Comparison of ENCODE assay signal across 21 cellular contexts in the genomic region with DNA sequence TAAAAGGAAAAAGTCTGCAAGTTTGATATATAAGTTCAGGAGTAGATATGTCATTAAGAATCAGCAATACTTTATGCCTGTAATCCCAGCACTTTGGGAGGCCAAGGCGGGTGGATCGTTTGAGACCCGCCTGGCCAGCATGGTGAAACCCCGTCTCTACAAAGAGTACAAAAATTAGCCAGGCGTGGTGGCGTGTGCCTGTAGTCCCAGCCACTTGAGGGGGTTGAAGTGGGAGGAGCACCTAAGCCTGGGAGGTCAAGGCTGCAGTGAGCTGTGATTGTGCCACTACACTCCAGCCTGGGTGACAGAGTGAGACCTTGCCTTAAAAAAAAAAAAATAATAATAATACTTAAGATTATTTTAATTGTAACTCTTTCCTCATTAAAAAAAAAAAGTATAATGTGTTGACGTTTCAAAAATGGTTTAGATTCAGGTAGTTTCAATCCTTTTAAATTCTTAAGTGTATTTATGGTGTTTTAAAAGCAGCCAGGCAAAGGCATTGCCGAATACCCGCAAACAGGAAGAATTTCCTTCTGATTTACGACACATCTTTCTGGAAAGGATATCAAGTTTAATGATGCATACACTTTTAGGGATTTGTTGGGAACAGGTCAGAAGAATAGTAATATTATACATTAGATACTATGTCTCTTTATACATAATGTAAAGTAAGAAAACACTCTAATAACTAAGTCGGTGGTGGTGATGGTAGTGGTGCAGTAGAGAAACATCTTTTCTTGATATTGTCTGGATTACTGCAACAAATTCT.
DNase-seq lines count a peak whose midpoint lies in the region; ATAC-seq and TF ChIP-seq lines count a peak whose summit lies in the region.
"Had no signal": no experiment of that assay in that cellular context is flagged by ENCODE, and none has a peak within 500 bp of the region (broad histone marks: within the 10 kb centered on the region; RNA-seq: fewer than 3 reads in every experiment).

No MANE protein-coding gene starts in this region.

- no peak for DNase-seq in mesendoderm
- DNase-seq in Kasumi-1 (lab: John Stamatoyannopoulos, UW) = no peak
- DNase-seq in inferior parietal cortex (ENCODE audit: extremely low spot score) = no peak
- no peak for DNase-seq in HFFc6
- DNase-seq in ovary = no peak
- DNase-seq: activated CD8-positive, alpha-beta memory T cell treated with anti-CD3 and anti-CD28 coated beads for 24 hours; activated effector memory CD4-positive, alpha-beta T cell treated with anti-CD3 and anti-CD28 coated beads, Interleukin-2, amount 50 U/mL, for 16 hours; body of pancreas; DND-41; HCEC 1CT; hypothalamus; NCI-H1694; NCI-H524 treated with DMSO at 0.1 percent for 48 hours; stimulated activated naive CD4-positive, alpha-beta T cell treated with Interleukin-2 at 50 U/mL for 16 hours; uterus; WERI-Rb-1 had no signal

- no peaks in the 10 kb centered on the region for H3K27me3 Mint-ChIP-seq in activated T-helper 17 cell treated with anti-CD3 and anti-CD28 coated beads, Interleukin-2, amount 50 U/mL, for 72 hours
- no peaks in the 10 kb centered on the region; the same call in 1 of the 2 replicates for H3K27me3 Mint-ChIP-seq in HFFc6 (ENCODE audit: insufficient read depth)
- H3K27me3 Mint-ChIP-seq: memory B cell had no signal

- no peak overlapping the region for H4K8ac ChIP-seq in mesendoderm (ENCODE audit: low read depth, low read length)

- no peaks in the 10 kb centered on the region for H3K27me3 ChIP-seq in mesendoderm (ENCODE audit: insufficient read depth, low read length, poor library complexity)
- no peaks in the 10 kb centered on the region for H3K27me3 ChIP-seq in ovary
- H3K27me3 ChIP-seq: body of pancreas, uterus had no signal

- TF ChIP-seq POLR2A in ovary (IDR thresholded peaks at IDR 0.05) = no peak

- peaks cover 16% of the 10 kb centered on the region for H3K4me1 Mint-ChIP-seq in activated T-helper 17 cell treated with anti-CD3 and anti-CD28 coated beads, Interleukin-2, amount 50 U/mL, for 72 hours
- H3K4me1 Mint-ChIP-seq in HFFc6 (ENCODE audit: low read depth) = peaks cover 20% of the 10 kb centered on the region

- intact Hi-C loops in ovary (cut with DNase I) = no loop called here

- H3K4me3 ChIP-seq in HEK293 (ENCODE audit: low read depth, low read length) (peak overlapping the region; percentile 6), mesendoderm (ENCODE audit: low read length) (no peak overlapping the region), ovary (no peak overlapping the region)
- H3K4me3 ChIP-seq: body of pancreas, uterus had no signal

- H3K56ac ChIP-seq in mesendoderm (ENCODE audit: low read length) = peak overlapping the region; percentile 7

- H3K27ac ChIP-seq in C4-2B (peak overlapping the region; percentile 90), HEK293 (ENCODE audit: extremely low read depth, low read depth, low read length) (peak overlapping the region; percentile 75), mesendoderm (ENCODE audit: low read depth, low read length) (no peak overlapping the region), ovary (no peak overlapping the region)
- H3K27ac ChIP-seq: body of pancreas, KMS-11, uterus, WERI-Rb-1 had no signal

- H3K79me1 ChIP-seq in mesendoderm (ENCODE audit: low read length) = no peaks in the 10 kb centered on the region

- no peak overlapping the region for H2BK15ac ChIP-seq in mesendoderm (replicated peaks; ENCODE audit: low read depth)

- POLR2A ChIA-PET in HEK293 (lab: Yijun Ruan, JAX) = no interaction called here

- CTCF ChIA-PET in HEK293 (lab: Yijun Ruan, JAX) = interaction anchor here (0.7 kb wide), 1 partner anchor 114 kb away, joined by 4 read pairs; no protein-coding TSS in a partner anchor

- H3K18ac ChIP-seq in mesendoderm (ENCODE audit: low read length) = no peak overlapping the region

- H3K79me2 ChIP-seq in mesendoderm (ENCODE audit: control insufficient read depth, insufficient read depth, low read length) = peaks cover 48% of the 10 kb centered on the region

- H3K36me3 ChIP-seq in HEK293 (ENCODE audit: control insufficient read depth in 2 of 2, insufficient read depth in 1 of 2, low read length in 2 of 2) (no peaks in the 10 kb centered on the region; a peak in 1 of 3 replicates), mesendoderm (ENCODE audit: control insufficient read depth, insufficient read depth, low read length) (no peaks in the 10 kb centered on the region), ovary (no peaks in the 10 kb centered on the region)
- H3K36me3 ChIP-seq: uterus, WERI-Rb-1 had no signal

- no peak overlapping the region for H3K4me2 ChIP-seq in mesendoderm (ENCODE audit: low read length)
- H3K4me2 ChIP-seq: KMS-11 had no signal

- H3K27ac Mint-ChIP-seq in activated T-helper 17 cell treated with anti-CD3 and anti-CD28 coated beads, Interleukin-2, amount 50 U/mL, for 72 hours = peak overlapping the region; percentile 18
- H3K27ac Mint-ChIP-seq in HFFc6 = no peak overlapping the region; the same call in 1 of the 2 replicates

- no peaks in the 10 kb centered on the region for H3K9me3 ChIP-seq in HEK293 (ENCODE audit: control insufficient read depth, insufficient read depth, low read depth, low read length)
- no peaks in the 10 kb centered on the region for H3K9me3 ChIP-seq in ovary
- H3K9me3 ChIP-seq: body of pancreas, uterus had no signal

- H3K36me3 Mint-ChIP-seq in activated T-helper 17 cell treated with anti-CD3 and anti-CD28 coated beads, Interleukin-2, amount 50 U/mL, for 72 hours (ENCODE audit: low read depth) = no peaks in the 10 kb centered on the region
- no peaks in the 10 kb centered on the region for H3K36me3 Mint-ChIP-seq in HFFc6 (ENCODE audit: low read depth)
- H3K36me3 Mint-ChIP-seq: memory B cell had no signal

- H3K4me3 Mint-ChIP-seq in activated T-helper 17 cell treated with anti-CD3 and anti-CD28 coated beads, Interleukin-2, amount 50 U/mL, for 72 hours = no peak overlapping the region
- no peak overlapping the region for H3K4me3 Mint-ChIP-seq in HFFc6

- no peak overlapping the region for H3K9ac ChIP-seq in mesendoderm (ENCODE audit: low read length)
- H3K9ac ChIP-seq: KMS-11 had no signal

- no peak overlapping the region for H2BK120ac ChIP-seq in mesendoderm (ENCODE audit: low read depth, low read length)

- no peak overlapping the region for H2AK5ac ChIP-seq in mesendoderm (ENCODE audit: low read length)

- no peak overlapping the region for H4K5ac ChIP-seq in mesendoderm (ENCODE audit: low read length)

- H2BK5ac ChIP-seq in mesendoderm (ENCODE audit: low read length) = no peak overlapping the region

- WGBS in mesendoderm (ENCODE audit: extremely low coverage, insufficient coverage, low lambda C conversion rate) = no CpG with 5 or more reads among the region's 11 CpGs
- WGBS in ovary, 3 donors = 80 to 83% (median 81%) methylated on average over 11 of the region's 11 CpGs

- TF ChIP-seq EP300 in ovary (IDR thresholded peaks at IDR 0.05) = no peak

- no peaks in the 10 kb centered on the region for H3K9me3 Mint-ChIP-seq in activated T-helper 17 cell treated with anti-CD3 and anti-CD28 coated beads, Interleukin-2, amount 50 U/mL, for 72 hours
- H3K9me3 Mint-ChIP-seq in HFFc6 = no peaks in the 10 kb centered on the region
- H3K9me3 Mint-ChIP-seq: memory B cell had no signal

- H3K23ac ChIP-seq in mesendoderm (ENCODE audit: low read length) = no peak overlapping the region

- TF ChIP-seq CTCF in C4-2B (conservative IDR thresholded peaks at IDR 0.05) = no peak
- no peak for TF ChIP-seq CTCF in HEK293 (tag by site-specific recombination; IDR thresholded peaks at IDR 0.05)
- TF ChIP-seq CTCF in HFFc6 (IDR thresholded peaks at IDR 0.05) = no peak
- no peak for TF ChIP-seq CTCF in ovary (IDR thresholded peaks at IDR 0.05)

- no peak for ATAC-seq in activated T-helper 17 cell treated with anti-CD3 and anti-CD28 coated beads, Interleukin-2, amount 50 U/mL, for 72 hours (replicated peaks)
- ATAC-seq: body of pancreas had no signal

- H3K4me1 ChIP-seq in HEK293 (ENCODE audit: control insufficient read depth, insufficient read depth, low read length) = peaks cover 41% of the 10 kb centered on the region
- no peaks in the 10 kb centered on the region for H3K4me1 ChIP-seq in mesendoderm (ENCODE audit: control insufficient read depth, low read depth, low read length)
- peaks cover 7% of the 10 kb centered on the region for H3K4me1 ChIP-seq in ovary (ENCODE audit: insufficient read depth)
- H3K4me1 ChIP-seq: uterus had no signal

- no peak overlapping the region for H3K4ac ChIP-seq in mesendoderm (ENCODE audit: low read depth, low read length)

TF ChIP-seq in HEK293, 187 proteins besides CTCF, POLR2A, EP300 and RAD21 (continues in another document):
- TF ChIP-seq MZF1 (tag by site-specific recombination; IDR thresholded peaks at IDR 0.05; ENCODE audit: borderline replicate concordance) = peak; percentile 57; the same call in 1 of the 2 replicates
- TF ChIP-seq, protein P1, sequence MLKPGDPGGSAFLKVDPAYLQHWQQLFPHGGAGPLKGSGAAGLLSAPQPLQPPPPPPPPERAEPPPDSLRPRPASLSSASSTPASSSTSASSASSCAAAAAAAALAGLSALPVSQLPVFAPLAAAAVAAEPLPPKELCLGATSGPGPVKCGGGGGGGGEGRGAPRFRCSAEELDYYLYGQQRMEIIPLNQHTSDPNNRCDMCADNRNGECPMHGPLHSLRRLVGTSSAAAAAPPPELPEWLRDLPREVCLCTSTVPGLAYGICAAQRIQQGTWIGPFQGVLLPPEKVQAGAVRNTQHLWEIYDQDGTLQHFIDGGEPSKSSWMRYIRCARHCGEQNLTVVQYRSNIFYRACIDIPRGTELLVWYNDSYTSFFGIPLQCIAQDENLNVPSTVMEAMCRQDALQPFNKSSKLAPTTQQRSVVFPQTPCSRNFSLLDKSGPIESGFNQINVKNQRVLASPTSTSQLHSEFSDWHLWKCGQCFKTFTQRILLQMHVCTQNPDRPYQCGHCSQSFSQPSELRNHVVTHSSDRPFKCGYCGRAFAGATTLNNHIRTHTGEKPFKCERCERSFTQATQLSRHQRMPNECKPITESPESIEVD (tag by site-specific recombination; IDR thresholded peaks at IDR 0.05) = peak; percentile 86
- TF ChIP-seq KLF7 (tag by site-specific recombination; IDR thresholded peaks at IDR 0.05; ENCODE audit: borderline replicate concordance) = no peak
- 0 out of 2 replicates have a peak, but pooled peaks have one; percentile 17 for TF ChIP-seq OSR2 (tag by site-specific recombination; IDR thresholded peaks at IDR 0.05)
- no peak for TF ChIP-seq YY1 (tag by site-specific recombination; IDR thresholded peaks at IDR 0.05)
- TF ChIP-seq ZNF114 (tag by site-specific recombination; IDR thresholded peaks at IDR 0.05) = no peak
- TF ChIP-seq ZNF514 (tag by site-specific recombination; IDR thresholded peaks at IDR 0.05) = no peak
- TF ChIP-seq GLIS2 (tag by site-specific recombination; IDR thresholded peaks at IDR 0.05) = peak; percentile 83

Comparison
In these comparisons a context has a peak if more than half of its experiments do, and no peak if none do; other contexts are left out.
1. H3K27ac ChIP-seq: peak in C4-2B (single experiment) and HEK293 (single experiment); none in mesendoderm (single experiment) and ovary (0 of 2).